ENCODE assay signal across 8 cellular contexts in the genomic region with DNA sequence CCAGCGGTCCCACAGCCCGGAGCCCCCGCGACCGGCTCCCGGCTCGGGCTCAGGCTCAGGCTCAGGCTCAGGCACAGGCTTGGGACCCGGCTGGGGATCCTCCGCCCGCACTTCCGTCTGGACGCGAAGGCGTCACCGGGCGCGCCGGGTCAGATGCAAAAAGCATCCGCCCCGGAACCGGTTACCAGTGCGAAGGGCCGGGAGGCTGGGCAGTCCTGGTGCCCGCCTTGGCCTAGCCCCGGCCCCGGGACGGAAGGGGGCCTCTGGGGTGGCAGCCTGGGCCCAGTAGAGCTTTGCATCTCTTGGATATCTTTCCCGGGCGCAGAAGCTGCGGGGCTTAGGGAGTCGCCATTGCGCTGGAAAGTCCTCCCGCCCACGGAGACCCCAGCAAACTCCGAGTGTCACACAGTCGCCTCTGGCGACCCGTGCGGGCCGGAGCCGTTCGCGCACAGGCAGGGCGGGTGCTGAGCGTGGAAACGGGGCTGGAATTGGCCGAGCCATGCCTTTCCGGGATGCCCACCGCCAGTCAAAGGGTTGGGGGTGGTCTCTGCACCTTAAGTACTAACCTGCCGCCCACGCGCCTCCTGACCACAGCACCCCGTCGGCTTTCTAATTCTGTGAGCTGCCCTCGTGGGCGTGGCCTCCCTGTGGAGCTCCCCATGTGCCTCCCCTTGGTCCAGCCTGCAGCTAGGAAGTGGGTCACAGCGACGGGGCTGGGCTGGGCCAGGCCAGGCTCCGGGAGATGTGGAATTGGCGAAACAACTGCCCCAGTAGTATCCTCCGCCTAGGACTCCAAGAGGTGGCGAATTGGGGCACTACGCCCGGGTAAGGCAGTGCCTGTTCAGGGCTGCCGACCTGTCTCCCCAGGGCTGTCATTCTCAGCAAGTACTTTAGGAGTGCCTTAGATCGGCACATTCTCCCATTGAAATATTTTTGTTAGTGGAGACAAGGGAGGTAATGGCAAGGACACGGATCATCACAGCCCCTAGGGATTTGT. TPM values are rescaled to one million over a fixed set of nuclear protein-coding genes. Genes with fewer than 3 reads are reported as not detected.
DNase-seq lines count a peak whose midpoint lies in the region; ATAC-seq and TF ChIP-seq lines count a peak whose summit lies in the region.

A gene (minus strand): TSS at position 119 of the 997 bp plus-strand sequence. CDS start 129 bp downstream, outside the sequence.

- ATAC-seq in GM18907 (IDR thresholded peaks at IDR 0.05; ENCODE audit: unreplicated experiment) (peak; percentile 85), HG03139 (IDR thresholded peaks at IDR 0.05; ENCODE audit: unreplicated experiment) (peak; percentile 68)
- peak; percentile 87 for ATAC-seq in activated CD4-positive, alpha-beta T cell treated with anti-CD3 and anti-CD28 coated beads for 36 hours

- no peaks in the 10 kb centered on the region for H3K36me3 ChIP-seq in kidney epithelial cell (ENCODE audit: control insufficient read depth, insufficient read depth, low read length)

- no peaks in the 10 kb centered on the region for H3K9me3 Mint-ChIP-seq in activated CD4-positive, alpha-beta T cell treated with anti-CD3 and anti-CD28 coated beads for 36 hours (ENCODE audit: low read depth)
- no peaks in the 10 kb centered on the region for H3K9me3 Mint-ChIP-seq in chondrocyte (ENCODE audit: low read depth)

- H3K4me3 Mint-ChIP-seq in activated CD4-positive, alpha-beta T cell treated with anti-CD3 and anti-CD28 coated beads for 36 hours: peak within 1 kb of the TSS; percentile 81
- peak within 1 kb of the TSS; percentile 95 for H3K4me3 Mint-ChIP-seq in chondrocyte (ENCODE audit: unreplicated experiment)

- POLR2A ChIA-PET in activated CD4-positive, alpha-beta T cell treated with anti-CD3 and anti-CD28 coated beads for 36 hours (lab: Charles Lee): interaction anchor here (0.6 to 1.1 kb wide), 4 partner anchors 39 to 350 kb away, joined by 3 to 4 read pairs (median 3); a partner anchor contains a TSS

- TF ChIP-seq CTCF in AG10803 (conservative IDR thresholded peaks at IDR 0.05; ENCODE audit: low read length) (no peak), chondrocyte (IDR thresholded peaks at IDR 0.05) (no peak), kidney epithelial cell (IDR thresholded peaks at IDR 0.05; ENCODE audit: insufficient read depth, low read length, poor library complexity, severe bottlenecking) (no peak)

- H3K4me1 Mint-ChIP-seq in activated CD4-positive, alpha-beta T cell treated with anti-CD3 and anti-CD28 coated beads for 36 hours: peaks cover 29% of the 10 kb centered on the region
- peaks cover 32% of the 10 kb centered on the region for H3K4me1 Mint-ChIP-seq in chondrocyte (ENCODE audit: low read depth)

- DNase-seq in AG10803 (ENCODE audit: low read depth): peak; percentile 81
- DNase-seq in NCI-H345 (lab: John Stamatoyannopoulos, UW): peak; percentile 84
- DNase-seq in activated CD4-positive, alpha-beta T cell treated with anti-CD3 and anti-CD28 coated beads for 36 hours: peak; percentile 90
- DNase-seq in chondrocyte (ENCODE audit: low spot score): peak; percentile 96
- DNase-seq in kidney epithelial cell (ENCODE audit: low read depth): peak; percentile 42
- DNase-seq in stimulated activated CD4-positive, alpha-beta T cell treated with anti-CD3 and anti-CD28 coated beads, Interleukin-15, amount 100 ng/mL, for 24 hours: peak; percentile 92

- H3K4me3 ChIP-seq in AG10803 (ENCODE audit: low read length) (peak within 1 kb of the TSS; percentile 87), kidney epithelial cell (ENCODE audit: low read depth, low read length) (peak within 1 kb of the TSS; percentile 69)

- no peaks in the 10 kb centered on the region for H3K27me3 Mint-ChIP-seq in activated CD4-positive, alpha-beta T cell treated with anti-CD3 and anti-CD28 coated beads for 36 hours
- H3K27me3 Mint-ChIP-seq in chondrocyte (ENCODE audit: low read depth): no peaks in the 10 kb centered on the region

- CTCF ChIA-PET in activated CD4-positive, alpha-beta T cell treated with anti-CD3 and anti-CD28 coated beads for 36 hours (lab: Charles Lee): interaction anchor here (0.6 to 1.8 kb wide), 4 partner anchors 50 to 1691 kb away, joined by 3 to 9 read pairs (median 4); no protein-coding TSS in a partner anchor

- H3K27ac Mint-ChIP-seq in activated CD4-positive, alpha-beta T cell treated with anti-CD3 and anti-CD28 coated beads for 36 hours: peak within 1 kb of the TSS; percentile 89
- H3K27ac Mint-ChIP-seq in chondrocyte (ENCODE audit: unreplicated experiment): peak within 1 kb of the TSS; percentile 91

- H3K36me3 Mint-ChIP-seq in activated CD4-positive, alpha-beta T cell treated with anti-CD3 and anti-CD28 coated beads for 36 hours (ENCODE audit: low read depth): peaks cover 4% of the 10 kb centered on the region
- H3K36me3 Mint-ChIP-seq in chondrocyte (ENCODE audit: low read depth): no peaks in the 10 kb centered on the region

- intact Hi-C loops in activated CD4-positive, alpha-beta T cell treated with anti-CD3 and anti-CD28 coated beads for 36 hours (cut with DNase I, micrococcal nuclease): loop anchor here (1.0 to 5.0 kb wide), 12 partner anchors 37 to 609 kb away; a partner anchor contains a TSS

- no peaks in the 10 kb centered on the region for H3K27me3 ChIP-seq in kidney epithelial cell (ENCODE audit: control insufficient read depth, insufficient read depth, low read length)

RNA-seq across cellular contexts. Expression of the gene that starts here (rescaled TPM):
- 10 to 100 TPM in 1 of 2 experiments, 1 to 10 TPM in 1; 9.9 to 13.1 TPM for total RNA-seq in activated CD4-positive, alpha-beta T cell treated with anti-CD3 and anti-CD28 coated beads for 36 hours
- 20.7 to 28.2 TPM (median 22.5 TPM) in 3 replicates for total RNA-seq in chondrocyte
- 46.4 and 51.4 TPM in 2 replicates for total RNA-seq in kidney epithelial cell

Comparison
In these comparisons a context has a peak if more than half of its experiments do, and no peak if none do; other contexts are left out.
1. Peak in every context shown above with its lines: DNase-seq, ATAC-seq and H3K4me3 ChIP-seq.
2. DNase-seq: peak in every context shown above with its lines; median percentile 96 in chondrocyte; 92 in stimulated activated CD4-positive, alpha-beta T cell treated with anti-CD3 and anti-CD28 coated beads, Interleukin-15, amount 100 ng/mL, for 24 hours; 90 in activated CD4-positive, alpha-beta T cell treated with anti-CD3 and anti-CD28 coated beads for 36 hours; 84 in NCI-H345; 81 in AG10803; 42 in kidney epithelial cell.